1 cellular context compared by ENCODE assay signal in the genomic region with DNA sequence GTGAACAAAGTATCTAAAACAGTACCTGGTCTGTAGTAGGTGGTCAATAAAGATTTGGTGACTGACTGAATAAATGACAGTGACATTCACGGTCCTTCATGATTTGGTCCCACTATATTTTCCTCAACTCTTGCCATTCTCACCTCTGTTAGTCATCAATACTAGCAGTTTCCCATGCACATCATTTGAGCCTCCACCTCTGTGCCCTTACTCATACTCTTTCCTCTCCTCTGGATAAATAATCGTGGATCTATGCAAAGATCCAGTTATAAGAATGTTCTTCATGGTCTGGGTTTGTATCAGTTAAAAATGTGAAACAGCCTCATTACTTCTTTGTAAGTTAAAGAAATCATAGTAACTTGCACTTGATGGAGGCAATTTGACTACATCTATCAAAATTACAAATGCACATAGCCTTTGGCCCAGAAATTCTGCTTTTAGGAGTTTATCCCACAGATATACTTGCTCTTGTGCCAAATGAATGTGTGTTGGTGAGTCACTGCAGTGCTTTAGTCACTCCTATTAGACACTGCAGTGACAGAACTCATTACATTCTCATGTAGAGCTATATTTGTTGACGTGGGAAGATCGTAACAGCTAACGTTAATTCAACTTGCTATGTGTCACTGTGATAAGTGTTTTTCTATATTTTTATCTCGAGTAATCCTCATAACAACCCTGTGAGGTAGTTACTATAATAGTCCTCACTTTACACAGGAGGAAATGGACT.
TF ChIP-seq lines count a peak whose summit lies in the region.

No MANE protein-coding gene starts in this region.

TF ChIP-seq in SK-N-SH, 30 proteins besides CTCF, POLR2A, EP300 and RAD21 (continued from another document):
- TF ChIP-seq, protein P1, sequence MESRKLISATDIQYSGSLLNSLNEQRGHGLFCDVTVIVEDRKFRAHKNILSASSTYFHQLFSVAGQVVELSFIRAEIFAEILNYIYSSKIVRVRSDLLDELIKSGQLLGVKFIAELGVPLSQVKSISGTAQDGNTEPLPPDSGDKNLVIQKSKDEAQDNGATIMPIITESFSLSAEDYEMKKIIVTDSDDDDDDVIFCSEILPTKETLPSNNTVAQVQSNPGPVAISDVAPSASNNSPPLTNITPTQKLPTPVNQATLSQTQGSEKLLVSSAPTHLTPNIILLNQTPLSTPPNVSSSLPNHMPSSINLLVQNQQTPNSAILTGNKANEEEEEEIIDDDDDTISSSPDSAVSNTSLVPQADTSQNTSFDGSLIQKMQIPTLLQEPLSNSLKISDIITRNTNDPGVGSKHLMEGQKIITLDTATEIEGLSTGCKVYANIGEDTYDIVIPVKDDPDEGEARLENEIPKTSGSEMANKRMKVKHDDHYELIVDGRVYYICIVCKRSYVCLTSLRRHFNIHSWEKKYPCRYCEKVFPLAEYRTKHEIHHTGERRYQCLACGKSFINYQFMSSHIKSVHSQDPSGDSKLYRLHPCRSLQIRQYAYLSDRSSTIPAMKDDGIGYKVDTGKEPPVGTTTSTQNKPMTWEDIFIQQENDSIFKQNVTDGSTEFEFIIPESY (IDR thresholded peaks at IDR 0.05; ENCODE audit: borderline replicate concordance, low read depth) = no peak
- TF ChIP-seq RCOR1 (IDR thresholded peaks at IDR 0.05; ENCODE audit: low read length) = no peak
